ENCODE assay signal across 20 cellular contexts in genomic region chr21:42408718-42409117, GRCh38. TPM values are rescaled to one million over a fixed set of nuclear protein-coding genes. Genes with fewer than 3 reads are reported as not detected.
"Had no signal": no experiment of that assay in that cellular context is flagged by ENCODE, and none has a peak within 500 bp of the region (broad histone marks: within the 10 kb centered on the region; RNA-seq: fewer than 3 reads in every experiment).

No MANE protein-coding gene starts in this region.

RNA-seq across cellular contexts. Expression of gene UBASH3A, which starts 5.0 kb away (rescaled TPM):
- total RNA-seq: activated B cell treated with CpG ODN at 0.5 μM for 24 hours, chondrocyte, dermis blood vessel endothelial cell, endothelial cell of umbilical vein, fibroblast of lung, fibroblast of villous mesenchyme, glomerular endothelial cell, hepatocyte had no signal
- polyA plus RNA-seq: endothelial cell of umbilical vein, fibroblast of lung, hepatocyte had no signal

RNA-seq across cellular contexts. Expression of gene TMPRSS3, which starts 12.9 kb away (rescaled TPM):
- total RNA-seq: activated B cell treated with CpG ODN at 0.5 μM for 24 hours, chondrocyte, dermis blood vessel endothelial cell, endothelial cell of umbilical vein, fibroblast of lung, fibroblast of villous mesenchyme, glomerular endothelial cell had no signal
- polyA plus RNA-seq: endothelial cell of umbilical vein, fibroblast of lung had no signal

RNA-seq across cellular contexts. Expression of gene TFF1, which starts 42.4 kb away (rescaled TPM):
- total RNA-seq: activated B cell treated with CpG ODN at 0.5 μM for 24 hours; activated CD4-positive, alpha-beta memory T cell treated with anti-CD3 and anti-CD28 coated beads for 36 hours; activated CD4-positive, alpha-beta T cell treated with anti-CD3 and anti-CD28 coated beads, Interleukin-2, amount 10 ng/mL, durations not matched to agents 24 days and 14 days; activated naive CD4-positive, alpha-beta T cell treated with anti-CD3 and anti-CD28 coated beads, Interleukin-2, amount 50 U/mL, for 72 hours; aorta; chondrocyte; dermis blood vessel endothelial cell; endothelial cell of umbilical vein; esophagus squamous epithelium; fibroblast of lung; fibroblast of villous mesenchyme; gastroesophageal sphincter; glomerular endothelial cell; heart right ventricle; T-helper 1 cell treated with Interleukin-12 subunit alpha and Interleukin-12 subunit beta and Interleukin-4 antibody, amounts not matched to agents 30 ng/mL and 1 ng/mL, for 36 hours; T-helper 2 cell treated with Interferon-gamma antibody and Interleukin-4, amounts not matched to agents 100 ng/mL and 5 ng/mL, for 36 hours had no signal
- polyA plus RNA-seq: endothelial cell of umbilical vein, fibroblast of lung, heart right ventricle had no signal

RNA-seq across cellular contexts. Expression of gene TFF2, which starts 57.9 kb away (rescaled TPM):
- total RNA-seq: activated B cell treated with CpG ODN at 0.5 μM for 24 hours; activated CD4-positive, alpha-beta memory T cell treated with anti-CD3 and anti-CD28 coated beads for 36 hours; activated CD4-positive, alpha-beta T cell treated with anti-CD3 and anti-CD28 coated beads, Interleukin-2, amount 10 ng/mL, durations not matched to agents 24 days and 14 days; activated naive CD4-positive, alpha-beta T cell treated with anti-CD3 and anti-CD28 coated beads, Interleukin-2, amount 50 U/mL, for 72 hours; activated T-cell treated with anti-CD3 and anti-CD28 coated beads, Interleukin-2, amount 50 U/mL, for 4 hours; activated T-helper 2 cell treated with anti-CD3 and anti-CD28 coated beads, Interferon-gamma antibody, Interleukin-2, Interleukin-4, amounts not matched to agents 10 μg/mL and 5 μg/mL and 100 μg/mL, durations not matched to agents 14 hours and 24 hours and 36 hours; adrenal gland; aorta; chondrocyte; dermis blood vessel endothelial cell; endothelial cell of umbilical vein; fibroblast of lung; fibroblast of villous mesenchyme; gastroesophageal sphincter; glomerular endothelial cell; heart right ventricle; T-helper 1 cell treated with Interleukin-12 subunit alpha and Interleukin-12 subunit beta and Interleukin-4 antibody, amounts not matched to agents 30 ng/mL and 1 ng/mL, for 36 hours; T-helper 2 cell treated with Interferon-gamma antibody and Interleukin-4, amounts not matched to agents 100 ng/mL and 5 ng/mL, for 36 hours had no signal
- polyA plus RNA-seq: endothelial cell of umbilical vein, fibroblast of lung, heart right ventricle had no signal
